ENCODE assay signal across 20 cellular contexts in genomic region chr10:133368153-133368552, GRCh38. TPM values are rescaled to one million over a fixed set of nuclear protein-coding genes. Genes with fewer than 3 reads are reported as not detected.
DNase-seq lines count a peak whose midpoint lies in the region; ATAC-seq and TF ChIP-seq lines count a peak whose summit lies in the region.
"Had no signal": no experiment of that assay in that cellular context is flagged by ENCODE, and none has a peak within 500 bp of the region (broad histone marks: within the 10 kb centered on the region; RNA-seq: fewer than 3 reads in every experiment).

No MANE protein-coding gene starts in this region.

- no peaks in the 10 kb centered on the region for H3K27me3 ChIP-seq in cardiac muscle cell

- no peaks in the 10 kb centered on the region for H3K9me3 Mint-ChIP-seq in central memory CD8-positive, alpha-beta T cell
- no peaks in the 10 kb centered on the region for H3K9me3 Mint-ChIP-seq in nephron progenitor cell
- H3K9me3 Mint-ChIP-seq in stimulated activated effector memory CD8-positive, alpha-beta T cell treated with anti-CD3 and anti-CD28 coated beads, Interleukin-12 subunit alpha, Interleukin-12 subunit beta, amount 100 ng/mL, for 72 hours = no peaks in the 10 kb centered on the region
- H3K9me3 Mint-ChIP-seq: CD14-positive monocyte; CD4-positive, alpha-beta memory T cell; H9 had no signal

- H3K4me1 ChIP-seq in cardiac muscle cell (ENCODE audit: low read depth) = no peaks in the 10 kb centered on the region

- no peak overlapping the region for H3K4me3 Mint-ChIP-seq in central memory CD8-positive, alpha-beta T cell
- H3K4me3 Mint-ChIP-seq in nephron progenitor cell = no peak overlapping the region
- H3K4me3 Mint-ChIP-seq in stimulated activated effector memory CD8-positive, alpha-beta T cell treated with anti-CD3 and anti-CD28 coated beads, Interleukin-12 subunit alpha, Interleukin-12 subunit beta, amount 100 ng/mL, for 72 hours = no peak overlapping the region
- H3K4me3 Mint-ChIP-seq: CD14-positive monocyte; CD4-positive, alpha-beta memory T cell; H9 had no signal

- H3K36me3 ChIP-seq in cardiac muscle cell = peaks cover 49% of the 10 kb centered on the region

- no peaks in the 10 kb centered on the region for H3K9me3 ChIP-seq in cardiac muscle cell (ENCODE audit: low read depth)
- H3K9me3 ChIP-seq: A549 had no signal

- intact Hi-C loops in Right ventricle myocardium superior (cut with DNase I) = no loop called here

- ATAC-seq in Right ventricle myocardium superior (ENCODE audit: poor library complexity) = no peak
- no peak for ATAC-seq in central memory CD8-positive, alpha-beta T cell (replicated peaks; ENCODE audit: extremely low read depth, poor library complexity, severe bottlenecking)
- ATAC-seq in stimulated activated effector memory CD8-positive, alpha-beta T cell treated with anti-CD3 and anti-CD28 coated beads, Interleukin-12 subunit alpha, Interleukin-12 subunit beta, amount 100 ng/mL, for 72 hours = no peak
- ATAC-seq in GM18861 (IDR thresholded peaks at IDR 0.05; ENCODE audit: unreplicated experiment) = no peak
- ATAC-seq: A549 had no signal

- TF ChIP-seq CTCF in cardiac muscle cell (IDR thresholded peaks at IDR 0.05; ENCODE audit: low read depth, low read length) = no peak
- TF ChIP-seq CTCF in nephron progenitor cell (IDR thresholded peaks at IDR 0.05) = no peak

- H3K27me3 Mint-ChIP-seq in central memory CD8-positive, alpha-beta T cell = no peaks in the 10 kb centered on the region
- no peaks in the 10 kb centered on the region for H3K27me3 Mint-ChIP-seq in nephron progenitor cell (ENCODE audit: low read depth, poor library complexity)
- H3K27me3 Mint-ChIP-seq: CD4-positive, alpha-beta memory T cell had no signal

- peaks cover 17% of the 10 kb centered on the region for H3K36me3 Mint-ChIP-seq in central memory CD8-positive, alpha-beta T cell (ENCODE audit: insufficient read depth)
- peaks cover 34% of the 10 kb centered on the region for H3K36me3 Mint-ChIP-seq in nephron progenitor cell (ENCODE audit: low read depth)
- peaks cover 45% of the 10 kb centered on the region for H3K36me3 Mint-ChIP-seq in stimulated activated effector memory CD8-positive, alpha-beta T cell treated with anti-CD3 and anti-CD28 coated beads, Interleukin-12 subunit alpha, Interleukin-12 subunit beta, amount 100 ng/mL, for 72 hours

- peak overlapping the region; percentile 74 for H3K27ac Mint-ChIP-seq in central memory CD8-positive, alpha-beta T cell (ENCODE audit: low read depth)
- peak overlapping the region; percentile 78 for H3K27ac Mint-ChIP-seq in nephron progenitor cell
- H3K27ac Mint-ChIP-seq in stimulated activated effector memory CD8-positive, alpha-beta T cell treated with anti-CD3 and anti-CD28 coated beads, Interleukin-12 subunit alpha, Interleukin-12 subunit beta, amount 100 ng/mL, for 72 hours = peak overlapping the region; percentile 46
- H3K27ac Mint-ChIP-seq: H9 had no signal

- peak overlapping the region; percentile 43 for H3K27ac ChIP-seq in cardiac muscle cell
- H3K27ac ChIP-seq: 22Rv1, A549 had no signal

- no peaks in the 10 kb centered on the region for H3K4me1 Mint-ChIP-seq in central memory CD8-positive, alpha-beta T cell
- peaks cover 20% of the 10 kb centered on the region for H3K4me1 Mint-ChIP-seq in nephron progenitor cell
- peaks cover 6% of the 10 kb centered on the region for H3K4me1 Mint-ChIP-seq in stimulated activated effector memory CD8-positive, alpha-beta T cell treated with anti-CD3 and anti-CD28 coated beads, Interleukin-12 subunit alpha, Interleukin-12 subunit beta, amount 100 ng/mL, for 72 hours

- no peak for DNase-seq in cardiac muscle cell (ENCODE audit: low read depth in 1 of 2, low spot score in 1 of 2)
- DNase-seq in Right ventricle myocardium superior = no peak
- DNase-seq in central memory CD8-positive, alpha-beta T cell (ENCODE audit: low spot score in 2 of 2) = no peak
- DNase-seq in nephron progenitor cell = no peak
- no peak for DNase-seq in stimulated activated effector memory CD8-positive, alpha-beta T cell treated with anti-CD3 and anti-CD28 coated beads, Interleukin-12 subunit alpha, Interleukin-12 subunit beta, amount 100 ng/mL, for 72 hours (ENCODE audit: low spot score in 2 of 2)
- DNase-seq in NCI-H2029 (lab: John Stamatoyannopoulos, UW) = no peak
- DNase-seq in HT-29 (ENCODE audit: low spot score) = no peak
- DNase-seq: AML-193; CD4-positive, alpha-beta memory T cell; DMS153; DMS79; GDM1; H9 had no signal

- H3K4me3 ChIP-seq in cardiac muscle cell = no peak overlapping the region
- H3K4me3 ChIP-seq: A549 had no signal

RNA-seq across cellular contexts. Expression of gene ECHS1, which starts 5.0 kb away (rescaled TPM):
- 111 and 159 TPM in 2 replicates for total RNA-seq in cardiac muscle cell
- polyA plus RNA-seq in cardiac muscle cell = 184 and 243 TPM in 2 replicates
- total RNA-seq in Right ventricle myocardium superior = 239 TPM
- 160 and 179 TPM in 2 replicates for total RNA-seq in HT-29 (2014; rRNA removed; shearing (Covaris generic))

RNA-seq across cellular contexts. Expression of gene FUOM, which starts 10.3 kb away (rescaled TPM):
- 20.0 and 58.1 TPM in 2 replicates for total RNA-seq in cardiac muscle cell
- polyA plus RNA-seq in cardiac muscle cell = 22.1 and 68.5 TPM in 2 replicates
- total RNA-seq in Right ventricle myocardium superior = 7.4 TPM
- total RNA-seq in HT-29 (2014; rRNA removed; shearing (Covaris generic)) = 59.7 and 60.8 TPM in 2 replicates

RNA-seq across cellular contexts. Expression of gene PAOX, which starts 10.9 kb away (rescaled TPM):
- total RNA-seq in cardiac muscle cell (14.8 and 15.8 TPM in 2 replicates), Right ventricle myocardium superior (3.4 TPM)
- 18.2 and 20.1 TPM in 2 replicates for polyA plus RNA-seq in cardiac muscle cell
- 4.7 and 5.6 TPM in 2 replicates for total RNA-seq in HT-29 (2014; rRNA removed; shearing (Covaris generic))

RNA-seq across cellular contexts. Expression of gene PRAP1, which starts 21.0 kb away (rescaled TPM):
- total RNA-seq in cardiac muscle cell = 0.35 and 2.3 TPM in 2 replicates
- polyA plus RNA-seq in cardiac muscle cell = 1.6 and 3.5 TPM in 2 replicates
- not detected for total RNA-seq in Right ventricle myocardium superior
- 25.0 and 36.5 TPM in 2 replicates for total RNA-seq in HT-29 (2014; rRNA removed; shearing (Covaris generic))
- total RNA-seq: CD4-positive, alpha-beta memory T cell; Daoy; H1 had no signal
- polyA plus RNA-seq: BJ; CD14-positive monocyte; CD4-positive, alpha-beta memory T cell had no signal

RNA-seq across cellular contexts. Expression of gene MTG1, which starts 25.8 kb away (rescaled TPM):
- total RNA-seq in cardiac muscle cell = 35.3 and 65.1 TPM in 2 replicates
- 83.1 and 123 TPM in 2 replicates for polyA plus RNA-seq in cardiac muscle cell
- 14.7 TPM for total RNA-seq in Right ventricle myocardium superior
- total RNA-seq in HT-29 (2014; rRNA removed; shearing (Covaris generic)) = 44.3 and 56.9 TPM in 2 replicates
